In genomic region chr13:58160980-58161379, GRCh38 we compare ENCODE assay signal across 28 cellular contexts.
A peak's percentile ranks its signal among the peaks of the same experiment; 100 is the strongest.
DNase-seq lines count a peak whose midpoint lies in the region; ATAC-seq, FAIRE-seq and TF ChIP-seq lines count a peak whose summit lies in the region.
"Had no signal": no experiment of that assay in that cellular context is flagged by ENCODE, and none has a peak within 500 bp of the region (broad histone marks: within the 10 kb centered on the region; RNA-seq: fewer than 3 reads in every experiment).

No MANE protein-coding gene starts in this region.

- H3K79me2 ChIP-seq in HepG2 (ENCODE audit: insufficient read depth, low read length): no peaks in the 10 kb centered on the region
- no peaks in the 10 kb centered on the region for H3K79me2 ChIP-seq in neural progenitor cell (ENCODE audit: low read depth)

- no peaks in the 10 kb centered on the region for H3F3A ChIP-seq in neural progenitor cell (ENCODE audit: low read depth)

- no peak for ATAC-seq in HepG2
- ATAC-seq in right lobe of liver: no peak
- no peak for ATAC-seq in WTC11
- ATAC-seq in GM21515 (IDR thresholded peaks at IDR 0.05; ENCODE audit: unreplicated experiment): no peak
- no peak for ATAC-seq in GM18498 (IDR thresholded peaks at IDR 0.05; ENCODE audit: unreplicated experiment)
- ATAC-seq: GM12878 had no signal

- DNase-seq in HepG2 (ENCODE audit: low spot score) (no peak), right lobe of liver (no peak), WTC11 (ENCODE audit: low spot score) (no peak), neural progenitor cell (ENCODE audit: low spot score) (no peak), putamen (ENCODE audit: low spot score) (no peak)
- DNase-seq: ACHN; BE2C; C1 segment of cervical spinal cord; CD4-positive, alpha-beta memory T cell; CD4-positive, CD25-positive, alpha-beta regulatory T cell; CD8-positive, alpha-beta memory T cell; COR-L47; DMS 273 treated with DMSO at 0.1 percent for 48 hours; DMS153; DMS53; DMS79; DND-41; EL; GDM1 had no signal

- no peaks in the 10 kb centered on the region for H3K4me1 ChIP-seq in HepG2 (ENCODE audit: insufficient read depth, low read length)
- H3K4me1 ChIP-seq in right lobe of liver: no peaks in the 10 kb centered on the region
- no peaks in the 10 kb centered on the region for H3K4me1 ChIP-seq in neural progenitor cell
- H3K4me1 ChIP-seq: BE2C, BLaER1 had no signal

- POLR2A ChIA-PET in HepG2 (lab: Yijun Ruan, JAX) (no interaction called here), WTC11 (lab: Charles Lee) (no interaction called here)

- no peak overlapping the region for H3K27ac ChIP-seq in HepG2 (ENCODE audit: extremely low read length, insufficient read depth, low read length)
- no peak overlapping the region for H3K27ac ChIP-seq in right lobe of liver
- H3K27ac ChIP-seq in neural progenitor cell: no peak overlapping the region
- H3K27ac ChIP-seq: 22Rv1, BLaER1 had no signal

- H3K9ac ChIP-seq in HepG2 (ENCODE audit: insufficient read depth, low read depth, low read length) (no peak overlapping the region), neural progenitor cell (no peak overlapping the region)
- H3K9ac ChIP-seq: BLaER1 had no signal

- H4K20me1 ChIP-seq in HepG2 (ENCODE audit: insufficient read depth, low read length) (no peaks in the 10 kb centered on the region), neural progenitor cell (ENCODE audit: low read depth) (no peaks in the 10 kb centered on the region)
- H4K20me1 ChIP-seq: BLaER1 had no signal

- TF ChIP-seq POLR2A in HepG2 (IDR thresholded peaks at IDR 0.05; ENCODE audit: insufficient read depth in 1 of 2, low read depth in 2 of 2, low read length in 2 of 2): no peak
- no peak for TF ChIP-seq POLR2A in right lobe of liver (IDR thresholded peaks at IDR 0.05)

- no TSS peak for BruUV-seq in HepG2 (replicated peaks; lab: Mats Ljungman, UMichigan)

- H3K4me3 Mint-ChIP-seq in WTC11: no peak overlapping the region
- no peak overlapping the region for H3K4me3 Mint-ChIP-seq in neural progenitor cell
- H3K4me3 Mint-ChIP-seq: CD14-positive monocyte; CD4-positive, alpha-beta memory T cell; CD4-positive, CD25-positive, alpha-beta regulatory T cell; CD8-positive, alpha-beta memory T cell had no signal

- no peak overlapping the region for H2AFZ ChIP-seq in HepG2 (ENCODE audit: low read length)
- H2AFZ ChIP-seq in neural progenitor cell (replicated peaks): peak overlapping the region; percentile 19

- H3K4me1 Mint-ChIP-seq in WTC11: peaks cover under 1% of the 10 kb centered on the region
- H3K4me1 Mint-ChIP-seq in neural progenitor cell: peaks cover 5% of the 10 kb centered on the region
- H3K4me1 Mint-ChIP-seq: CD14-positive monocyte; CD4-positive, alpha-beta memory T cell; CD4-positive, CD25-positive, alpha-beta regulatory T cell; CD8-positive, alpha-beta memory T cell had no signal

- in situ Hi-C loops in HepG2 (cut with HindIII; ENCODE audit: extremely low pct_ligation_motif_present, low pct_unique_long_range_greater_than_20kb): no loop called here

- CTCF ChIA-PET in HepG2 (lab: Yijun Ruan, JAX; ENCODE audit: low intra/inter-chr PET ratio, low total read pairs) (no interaction called here), WTC11 (lab: Charles Lee) (no interaction called here)

- no peak for TF ChIP-seq EP300 in HepG2 (IDR thresholded peaks at IDR 0.05; ENCODE audit: low read depth in 2 of 2, low read length in 2 of 2)
- no peak for TF ChIP-seq EP300 in HepG2 (CRISPR knock-in tag; IDR thresholded peaks at IDR 0.05; ENCODE audit: borderline replicate concordance)

- H3K4me2 ChIP-seq in HepG2 (ENCODE audit: low read depth, low read length) (no peak overlapping the region), neural progenitor cell (no peak overlapping the region)
- H3K4me2 ChIP-seq: BLaER1 had no signal

- no peak for TF ChIP-seq CTCF in HepG2 (CRISPR knock-in tag; IDR thresholded peaks at IDR 0.05)
- TF ChIP-seq CTCF in right lobe of liver (IDR thresholded peaks at IDR 0.05): no peak
- no peak for TF ChIP-seq CTCF in WTC11 (IDR thresholded peaks at IDR 0.05)
- TF ChIP-seq CTCF in neural progenitor cell (IDR thresholded peaks at IDR 0.05): no peak

- H3K9me3 ChIP-seq in HepG2 (ENCODE audit: low read length): peaks cover 42% of the 10 kb centered on the region
- no peaks in the 10 kb centered on the region for H3K9me3 ChIP-seq in right lobe of liver
- H3K9me3 ChIP-seq in neural progenitor cell (ENCODE audit: low read depth): no peaks in the 10 kb centered on the region
- H3K9me3 ChIP-seq: BE2C, BLaER1 had no signal

- H3K36me3 Mint-ChIP-seq in WTC11 (no peaks in the 10 kb centered on the region), neural progenitor cell (no peaks in the 10 kb centered on the region)
- H3K36me3 Mint-ChIP-seq: CD14-positive monocyte; CD4-positive, alpha-beta memory T cell; CD4-positive, CD25-positive, alpha-beta regulatory T cell; CD8-positive, alpha-beta memory T cell had no signal

- H3K27me3 Mint-ChIP-seq in WTC11 (ENCODE audit: low read depth) (no peaks in the 10 kb centered on the region), neural progenitor cell (ENCODE audit: insufficient read depth, low read depth) (peaks cover 1% of the 10 kb centered on the region)
- H3K27me3 Mint-ChIP-seq: CD4-positive, alpha-beta memory T cell; CD4-positive, CD25-positive, alpha-beta regulatory T cell; CD8-positive, alpha-beta memory T cell had no signal

- TF ChIP-seq RAD21 in HepG2 (CRISPR knock-in tag; IDR thresholded peaks at IDR 0.05): no peak

- H3K36me3 ChIP-seq in HepG2 (replicated peaks in 1 of 2; ENCODE audit: control insufficient read depth in 1 of 2, insufficient read depth in 2 of 2, low read length in 2 of 2) (no peaks in the 10 kb centered on the region), right lobe of liver (no peaks in the 10 kb centered on the region), neural progenitor cell (no peaks in the 10 kb centered on the region)
- H3K36me3 ChIP-seq: BE2C, BLaER1 had no signal

- no peak overlapping the region for H3K4me3 ChIP-seq in HepG2 (replicated peaks in 1 of 3; ENCODE audit: insufficient read depth in 1 of 3, low read depth in 2 of 3, low read length in 3 of 3)
- H3K4me3 ChIP-seq in right lobe of liver: no peak overlapping the region
- H3K4me3 ChIP-seq in neural progenitor cell: no peak overlapping the region
- H3K4me3 ChIP-seq: BLaER1, GM12878 had no signal

- FAIRE-seq in HepG2 (lab: Jason Lieb, UNC): no peak
- FAIRE-seq: A204.1, GM12878, GM12892, GM19239 had no signal

- no peak overlapping the region for H3K27ac Mint-ChIP-seq in WTC11
- no peak overlapping the region for H3K27ac Mint-ChIP-seq in neural progenitor cell
- H3K27ac Mint-ChIP-seq: CD14-positive monocyte; CD4-positive, alpha-beta memory T cell; CD4-positive, CD25-positive, alpha-beta regulatory T cell; CD8-positive, alpha-beta memory T cell had no signal

- H3K27me3 ChIP-seq in HepG2 (ENCODE audit: control insufficient read depth in 1 of 2, insufficient read depth in 2 of 2, low read length in 2 of 2) (no peaks in the 10 kb centered on the region), right lobe of liver (no peaks in the 10 kb centered on the region), neural progenitor cell (no peaks in the 10 kb centered on the region)
- H3K27me3 ChIP-seq: BE2C, BLaER1 had no signal

- intact Hi-C loops in HepG2 (cut with micrococcal nuclease; ENCODE audit: unreplicated experiment): no loop called here
- intact Hi-C loops in right lobe of liver (cut with DNase I): no loop called here

- H3K9me3 Mint-ChIP-seq in WTC11 (no peaks in the 10 kb centered on the region), neural progenitor cell (no peaks in the 10 kb centered on the region)

TF ChIP-seq in HepG2, 621 proteins besides CTCF, POLR2A, EP300 and RAD21 (continues in another document):
- no peak for TF ChIP-seq ZNF251 (CRISPR knock-in tag; IDR thresholded peaks at IDR 0.05)

TF ChIP-seq in WTC11, 78 proteins besides CTCF, POLR2A, EP300 and RAD21:
- TF ChIP-seq ZNF512 (CRISPR knock-in tag; IDR thresholded peaks at IDR 0.05; ENCODE audit: borderline replicate concordance): peak; percentile 44; the same call in 1 of the 2 replicates
- no peak for TF ChIP-seq EMX1 (CRISPR knock-in tag; IDR thresholded peaks at IDR 0.05)

Comparison
In these comparisons a context has a peak if more than half of its experiments do, and no peak if none do; other contexts are left out.
1. Of the 50 proteins assayed by ChIP-seq in both HepG2 and WTC11: peak only in HepG2: none; only in WTC11: ZNF512; in both: none; in neither: 49.